2 cellular contexts compared by ENCODE assay signal in genomic region chr22:30531651-30532608, GRCh38.
TF ChIP-seq lines count a peak whose summit lies in the region.

No MANE protein-coding gene starts in this region.

TF ChIP-seq in IMR-90, 13 proteins besides CTCF, POLR2A, EP300 and RAD21:
- TF ChIP-seq RFX5 (IDR thresholded peaks at IDR 0.05; ENCODE audit: low read depth, low read length) (no peak), CEBPB (IDR thresholded peaks at IDR 0.05; ENCODE audit: low read depth, low read length) (no peak), MXI1 (IDR thresholded peaks at IDR 0.05; ENCODE audit: borderline replicate concordance, low read depth, low read length) (no peak), MAFK (IDR thresholded peaks at IDR 0.05; ENCODE audit: low read depth, low read length) (no peak), MAZ (IDR thresholded peaks at IDR 0.05; ENCODE audit: borderline replicate concordance, low read depth, low read length) (no peak), NFE2L2 (IDR thresholded peaks at IDR 0.05; ENCODE audit: low read depth, low read length) (no peak), USF2 (IDR thresholded peaks at IDR 0.05; ENCODE audit: low read depth, low read length) (no peak), RCOR1 (IDR thresholded peaks at IDR 0.05; ENCODE audit: insufficient replicate concordance, low read length) (no peak), FOS (IDR thresholded peaks at IDR 0.05; ENCODE audit: low read depth, low read length) (no peak), ELK1 (IDR thresholded peaks at IDR 0.05; ENCODE audit: borderline replicate concordance, low read depth, low read length) (no peak), BHLHE40 (IDR thresholded peaks at IDR 0.05; ENCODE audit: low read depth, low read length) (no peak), SMC3 (IDR thresholded peaks at IDR 0.05; ENCODE audit: low read depth, low read length) (no peak), CHD1 (IDR thresholded peaks at IDR 0.05; ENCODE audit: low read depth, low read length) (no peak)

TF ChIP-seq in H1, 55 proteins besides CTCF, POLR2A, EP300 and RAD21:
- TF ChIP-seq BCL11A (IDR thresholded peaks at IDR 0.05; ENCODE audit: low read depth in 2 of 2, low read length in 2 of 2) (no peak), ZNF274 (IDR thresholded peaks at IDR 0.05; ENCODE audit: borderline replicate concordance, extremely low read depth, low read length) (no peak), RXRA (IDR thresholded peaks at IDR 0.05; ENCODE audit: insufficient read depth, low read depth, low read length) (no peak)
